Comparison of ENCODE assay signal across 18 cellular contexts in genomic region chr2:137205324-137205723, GRCh38.
DNase-seq lines count a peak whose midpoint lies in the region; ATAC-seq and TF ChIP-seq lines count a peak whose summit lies in the region.
"Had no signal": no experiment of that assay in that cellular context is flagged by ENCODE, and none has a peak within 500 bp of the region (broad histone marks: within the 10 kb centered on the region; RNA-seq: fewer than 3 reads in every experiment).

No MANE protein-coding gene starts in this region.

- ATAC-seq in GM18870 (IDR thresholded peaks at IDR 0.05; ENCODE audit: unreplicated experiment) = no peak
- ATAC-seq in activated naive CD4-positive, alpha-beta T cell treated with anti-CD3 and anti-CD28 coated beads, Interleukin-2, amount 50 U/mL, for 72 hours = no peak
- ATAC-seq: A549; CD8-positive, alpha-beta T cell had no signal

- H3K27me3 ChIP-seq in mammary epithelial cell (ENCODE audit: insufficient read depth, low read length) (no peaks in the 10 kb centered on the region), breast epithelium (no peaks in the 10 kb centered on the region)
- H3K27me3 ChIP-seq: BLaER1 treated with 17β-estradiol and CSF1 and Interleukin-3, amounts not matched to agents 10 nM and 100 nM had no signal

- peaks cover 0 to 4% of the 10 kb centered on the region in 2 donors for H3K9me3 Mint-ChIP-seq in activated naive CD4-positive, alpha-beta T cell treated with anti-CD3 and anti-CD28 coated beads, Interleukin-2, amount 50 U/mL, for 72 hours
- H3K9me3 Mint-ChIP-seq: CD4-positive, alpha-beta T cell; CD8-positive, alpha-beta T cell had no signal

- no peak overlapping the region for H3K9ac ChIP-seq in mammary epithelial cell (ENCODE audit: insufficient read depth, low read length)
- H3K9ac ChIP-seq: BLaER1 treated with 17β-estradiol and CSF1 and Interleukin-3, amounts not matched to agents 10 nM and 100 nM had no signal

- dilution Hi-C loops in mammary epithelial cell (cut with HindIII; ENCODE audit: low sequenced_read_pairs) = no loop called here

- H3K4me3 ChIP-seq in mammary epithelial cell (replicated peaks in 1 of 3; ENCODE audit: insufficient read depth in 1 of 3, low read depth in 2 of 3, low read length in 3 of 3) = no peak overlapping the region
- H3K4me3 ChIP-seq in breast epithelium = no peak overlapping the region
- H3K4me3 ChIP-seq in OCI-LY7 (ENCODE audit: low read depth, low read length, poor library complexity, severe bottlenecking) = no peak overlapping the region
- H3K4me3 ChIP-seq: A549; BLaER1 treated with 17β-estradiol and CSF1 and Interleukin-3, amounts not matched to agents 10 nM and 100 nM had no signal

- POLR2A ChIA-PET in OCI-LY7 (lab: Charles Lee) = interaction anchor here (1.3 to 3.4 kb wide), 4 partner anchors 10 to 24 kb away, joined by 3 to 19 read pairs (median 7); no protein-coding TSS in a partner anchor

- DNase-seq in mammary epithelial cell (no peak), breast epithelium (ENCODE audit: low spot score in 2 of 2) (no peak), OCI-LY7 (ENCODE audit: low spot score) (peak; percentile 30)
- no peak for DNase-seq in activated naive CD4-positive, alpha-beta T cell treated with anti-CD3 and anti-CD28 coated beads, Interleukin-2, amount 50 U/mL, for 72 hours (ENCODE audit: low spot score in 2 of 2)
- DNase-seq: AML-193; Caco-2; Calu3; CD4-positive, alpha-beta T cell; CD8-positive, alpha-beta T cell; DMS79 treated with DMSO at 0.1 percent for 48 hours; EL; GDM1 had no signal

- no peaks in the 10 kb centered on the region for H3K9me3 ChIP-seq in mammary epithelial cell (replicated peaks; ENCODE audit: insufficient read depth, low read length)
- H3K9me3 ChIP-seq in breast epithelium = no peaks in the 10 kb centered on the region
- no peaks in the 10 kb centered on the region for H3K9me3 ChIP-seq in OCI-LY7 (ENCODE audit: low read length)
- H3K9me3 ChIP-seq: A549; BLaER1 treated with 17β-estradiol and CSF1 and Interleukin-3, amounts not matched to agents 10 nM and 100 nM had no signal

- H3K9me2 ChIP-seq in OCI-LY7 (ENCODE audit: insufficient read depth, low read length) = no peaks in the 10 kb centered on the region

- CTCF ChIA-PET in mammary epithelial cell (lab: Charles Lee; ENCODE audit: low non-redundant PET) (no interaction called here), OCI-LY7 (lab: Charles Lee; ENCODE audit: unreplicated experiment) (no interaction called here)

- in situ Hi-C loops in mammary epithelial cell (cut with MboI; ENCODE audit: low sequenced_read_pairs in 2 of 2) = no loop called here

- H4K20me1 ChIP-seq in mammary epithelial cell (ENCODE audit: insufficient read depth, low read length) (no peaks in the 10 kb centered on the region), OCI-LY7 (ENCODE audit: insufficient read depth, low read length) (no peaks in the 10 kb centered on the region)
- H4K20me1 ChIP-seq: BLaER1 treated with 17β-estradiol and CSF1 and Interleukin-3, amounts not matched to agents 10 nM and 100 nM had no signal

- BruUV-seq in mammary epithelial cell (replicated peaks; lab: Mats Ljungman, UMichigan) (no TSS peak), OCI-LY7 (replicated peaks; lab: Mats Ljungman, UMichigan) (no TSS peak)

- TF ChIP-seq CTCF in mammary epithelial cell (conservative IDR thresholded peaks at IDR 0.05 in 1 of 2, IDR thresholded peaks at IDR 0.05 in 1 of 2; ENCODE audit: extremely low read depth in 1 of 2, insufficient read depth in 1 of 2, low read depth in 1 of 2, low read length in 2 of 2) = no peak
- no peak for TF ChIP-seq CTCF in breast epithelium (IDR thresholded peaks at IDR 0.05)
- TF ChIP-seq CTCF in OCI-LY7 (conservative IDR thresholded peaks at IDR 0.05; ENCODE audit: low read length) = no peak

- no peaks in the 10 kb centered on the region for H3K36me3 Mint-ChIP-seq in activated naive CD4-positive, alpha-beta T cell treated with anti-CD3 and anti-CD28 coated beads, Interleukin-2, amount 50 U/mL, for 72 hours
- H3K36me3 Mint-ChIP-seq: CD8-positive, alpha-beta T cell had no signal

- H3K27ac ChIP-seq in mammary epithelial cell (ENCODE audit: insufficient read depth, low read depth, low read length) (no peak overlapping the region), breast epithelium (no peak overlapping the region), OCI-LY7 (ENCODE audit: low read depth, low read length, poor library complexity, severe bottlenecking) (peak overlapping the region; percentile 45)
- H3K27ac ChIP-seq: 22Rv1; A549; BLaER1 treated with 17β-estradiol and CSF1 and Interleukin-3, amounts not matched to agents 10 nM and 100 nM; C4-2B had no signal

- intact Hi-C loops in mammary epithelial cell (cut with micrococcal nuclease) (no loop called here), breast epithelium (cut with DNase I; ENCODE audit: low total_unique reads) (no loop called here), OCI-LY7 (cut with micrococcal nuclease; ENCODE audit: unreplicated experiment) (loop anchor here (5.0 to 10.0 kb wide), 2 partner anchors 267 to 811 kb away; no protein-coding TSS in a partner anchor)

- 93% methylated on average over 3 of the region's 3 CpGs for WGBS in mammary epithelial cell (ENCODE audit: low coverage, missing lambda C conversion rate)

- no peak overlapping the region for H3K27ac Mint-ChIP-seq in activated naive CD4-positive, alpha-beta T cell treated with anti-CD3 and anti-CD28 coated beads, Interleukin-2, amount 50 U/mL, for 72 hours
- H3K27ac Mint-ChIP-seq: B cell; CD4-positive, alpha-beta T cell; CD8-positive, alpha-beta T cell had no signal

- H3K4me2 ChIP-seq in mammary epithelial cell (ENCODE audit: insufficient read depth, low read depth, low read length) (no peak overlapping the region), OCI-LY7 (ENCODE audit: low read length) (peak overlapping the region; percentile 66)
- H3K4me2 ChIP-seq: A549; BLaER1 treated with 17β-estradiol and CSF1 and Interleukin-3, amounts not matched to agents 10 nM and 100 nM had no signal

- no peak for TF ChIP-seq POLR2A in breast epithelium (IDR thresholded peaks at IDR 0.05)

- H3K36me3 ChIP-seq in mammary epithelial cell (ENCODE audit: insufficient read depth, low read length) (no peaks in the 10 kb centered on the region), breast epithelium (no peaks in the 10 kb centered on the region), OCI-LY7 (ENCODE audit: insufficient read depth, low read length) (no peaks in the 10 kb centered on the region)
- H3K36me3 ChIP-seq: BLaER1 treated with 17β-estradiol and CSF1 and Interleukin-3, amounts not matched to agents 10 nM and 100 nM had no signal

- H2AFZ ChIP-seq in mammary epithelial cell (ENCODE audit: low read depth, low read length) (peak overlapping the region; percentile 37), OCI-LY7 (ENCODE audit: low read length) (peak overlapping the region; percentile 38)

- no peaks in the 10 kb centered on the region for H3K79me2 ChIP-seq in mammary epithelial cell (ENCODE audit: insufficient read depth, low read length)
- H3K79me2 ChIP-seq in OCI-LY7 (ENCODE audit: insufficient read depth, low read depth, low read length) = no peaks in the 10 kb centered on the region

- H3K4me1 ChIP-seq in mammary epithelial cell (ENCODE audit: insufficient read depth, low read length) = no peaks in the 10 kb centered on the region
- H3K4me1 ChIP-seq in breast epithelium = no peaks in the 10 kb centered on the region
- H3K4me1 ChIP-seq in OCI-LY7 (ENCODE audit: insufficient read depth, low read length, poor library complexity, severe bottlenecking) = peaks cover 25% of the 10 kb centered on the region
- H3K4me1 ChIP-seq: A549 had no signal
